8 cellular contexts compared by ENCODE assay signal in genomic region chr1:247171875-247172563, GRCh38. TPM values are rescaled to one million over a fixed set of nuclear protein-coding genes. Genes with fewer than 3 reads are reported as not detected.
DNase-seq lines count a peak whose midpoint lies in the region; ATAC-seq and TF ChIP-seq lines count a peak whose summit lies in the region.
"Not testable (repeated sequence)": the region's sequence is repeated elsewhere in the genome, so short reads cannot be mapped to it uniquely, and the experiment has no call there.

Gene ZNF124, minus strand, starts transcription at chr1:247172020. Its CDS starts 143 bp downstream, at chr1:247171877.

- H3K36me3 Mint-ChIP-seq in CD8-positive, alpha-beta memory T cell, result peaks cover 2 to 13% (median 4%) of the 10 kb centered on the region in 3 donors
- H3K36me3 Mint-ChIP-seq in T-cell, result peaks cover 19% of the 10 kb centered on the region

- CTCF ChIA-PET in CD8-positive, alpha-beta memory T cell (lab: Charles Lee); T-cell (lab: Charles Lee): not testable (repeated sequence)

- peak within 1 kb of the TSS in 4 of 7 donors; percentile 18 to 71 (median 48) for H3K4me3 Mint-ChIP-seq in CD8-positive, alpha-beta memory T cell
- not testable (repeated sequence) for H3K4me3 Mint-ChIP-seq in T-cell

- peak; percentile 97 for ATAC-seq in GM19452 (IDR thresholded peaks at IDR 0.05; ENCODE audit: unreplicated experiment)
- peak; percentile 98 for ATAC-seq in HG02943 (IDR thresholded peaks at IDR 0.05; ENCODE audit: low read depth, unreplicated experiment)
- ATAC-seq in T-cell (replicated peaks in 1 of 4), result peak; percentile 99
- peak; percentile 100 for ATAC-seq in sciatic nerve

- H3K9me3 ChIP-seq in CD8-positive, alpha-beta memory T cell (ENCODE audit: low read length), result not testable (repeated sequence)

- H3K4me1 ChIP-seq in CD8-positive, alpha-beta memory T cell (ENCODE audit: insufficient read depth, low read length), result not testable (repeated sequence)

- intact Hi-C loops in sciatic nerve (cut with DNase I), result not testable (repeated sequence)

- POLR2A ChIA-PET in CD8-positive, alpha-beta memory T cell (lab: Charles Lee); T-cell (lab: Charles Lee): not testable (repeated sequence)

- not testable (repeated sequence) for H3K27me3 Mint-ChIP-seq in CD8-positive, alpha-beta memory T cell; T-cell

- H3K27ac ChIP-seq in CD8-positive, alpha-beta memory T cell (ENCODE audit: low read depth, low read length), result not testable (repeated sequence)

- H3K4me3 ChIP-seq in CD8-positive, alpha-beta memory T cell (ENCODE audit: low read length); kidney epithelial cell (ENCODE audit: low read depth, low read length): not testable (repeated sequence)

- H3K9me3 Mint-ChIP-seq in CD8-positive, alpha-beta memory T cell, result peaks cover 0 to 11% (median 9%) of the 10 kb centered on the region in 5 donors
- H3K9me3 Mint-ChIP-seq in T-cell, result peaks cover 3 to 10% (median 9%) of the 10 kb centered on the region in 3 donors

- H3K27ac Mint-ChIP-seq in CD8-positive, alpha-beta memory T cell, result peak within 1 kb of the TSS in 1 of 8 donors; percentile 87
- peak within 1 kb of the TSS in 1 of 2 donors; percentile 16 for H3K27ac Mint-ChIP-seq in T-cell

- DNase-seq in CD8-positive, alpha-beta memory T cell, result peak in 2 of 5 donors; percentile 5 to 22
- not testable (repeated sequence) for DNase-seq in LHCN-M2 (ENCODE audit: low read depth); T-cell; kidney epithelial cell (ENCODE audit: low read depth); sciatic nerve (ENCODE audit: low spot score)
- DNase-seq in cerebellar cortex (ENCODE audit: low spot score), result peak; percentile 23

- peaks cover 20 to 32% (median 24%) of the 10 kb centered on the region in 3 donors for H3K4me1 Mint-ChIP-seq in CD8-positive, alpha-beta memory T cell
- peaks cover 21 to 30% (median 22%) of the 10 kb centered on the region in 3 donors for H3K4me1 Mint-ChIP-seq in T-cell

- not testable (repeated sequence) for H3K27me3 ChIP-seq in CD8-positive, alpha-beta memory T cell (ENCODE audit: insufficient read depth, low read length, poor library complexity, severe bottlenecking); kidney epithelial cell (ENCODE audit: control insufficient read depth, insufficient read depth, low read length)

- not testable (repeated sequence) for TF ChIP-seq CTCF in kidney epithelial cell (IDR thresholded peaks at IDR 0.05; ENCODE audit: insufficient read depth, low read length, poor library complexity, severe bottlenecking)

- not testable (repeated sequence) for H3K36me3 ChIP-seq in CD8-positive, alpha-beta memory T cell (ENCODE audit: insufficient read depth, low read length); kidney epithelial cell (ENCODE audit: control insufficient read depth, insufficient read depth, low read length)

RNA-seq across cellular contexts. Expression of gene ZNF124, which starts in this region (rescaled TPM):
- total RNA-seq in CD8-positive, alpha-beta memory T cell, result 10 to 100 TPM; 21.0 to 23.5 TPM
- polyA plus RNA-seq in CD8-positive, alpha-beta memory T cell, result 5.6 TPM
- total RNA-seq in LHCN-M2 (2014; rRNA removed) (19.3 and 19.9 TPM in 2 replicates), T-cell (10 to 100 TPM; 17.0 to 22.1 (median 18.3) TPM), kidney epithelial cell (15.3 and 16.8 TPM in 2 replicates), sciatic nerve (29.6 TPM)
- polyA plus RNA-seq in LHCN-M2 (2012), result 2.2 TPM
